Comparison of ENCODE assay signal across 20 cellular contexts in genomic region chr2:39313575-39313974, GRCh38.
A peak's percentile ranks its signal among the peaks of the same experiment; 100 is the strongest.
DNase-seq lines count a peak whose midpoint lies in the region; ATAC-seq, FAIRE-seq and TF ChIP-seq lines count a peak whose summit lies in the region.
"Had no signal": no experiment of that assay in that cellular context is flagged by ENCODE, and none has a peak within 500 bp of the region (broad histone marks: within the 10 kb centered on the region; RNA-seq: fewer than 3 reads in every experiment).

No MANE protein-coding gene starts in this region.

- peaks cover 22% of the 10 kb centered on the region for H3K36me3 ChIP-seq in astrocyte (ENCODE audit: insufficient read depth, low read length)
- peaks cover 21 to 63% of the 10 kb centered on the region in 2 experiments for H3K36me3 ChIP-seq in SK-N-SH (replicated peaks in 1 of 2; ENCODE audit: control insufficient read depth in 1 of 2, insufficient read depth in 2 of 2, low read length in 1 of 2)
- peaks cover 44% of the 10 kb centered on the region for H3K36me3 ChIP-seq in upper lobe of right lung
- H3K36me3 ChIP-seq: colonic mucosa had no signal

- TF ChIP-seq RAD21 in SK-N-SH (IDR thresholded peaks at IDR 0.05; ENCODE audit: low read length), result no peak

- no peak overlapping the region for H3K4me3 Mint-ChIP-seq in astrocyte (ENCODE audit: unreplicated experiment)
- H3K4me3 Mint-ChIP-seq: activated CD4-positive, alpha-beta memory T cell treated with anti-CD3 and anti-CD28 coated beads for 36 hours; activated T-cell treated with anti-CD3 and anti-CD28 coated beads, Interleukin-2, amount 50 U/mL, for 72 hours; stimulated activated naive B cell treated with anti-CD40 and anti-IgM and Interleukin-4, amounts not matched to agents 10 μg/mL and 1 μg/mL and 100 μg/mL, for 72 hours had no signal

- no peak for TF ChIP-seq EP300 in SK-N-SH (IDR thresholded peaks at IDR 0.05; ENCODE audit: borderline replicate concordance in 1 of 2, low read depth in 1 of 2, low read length in 1 of 2)

- peak overlapping the region; percentile 15 for H3K4me2 ChIP-seq in astrocyte (ENCODE audit: low read length)
- H3K4me2 ChIP-seq in SK-N-SH, result no peak overlapping the region

- no peak overlapping the region for H2AFZ ChIP-seq in astrocyte (ENCODE audit: low read depth, low read length)
- no peak overlapping the region for H2AFZ ChIP-seq in SK-N-SH (ENCODE audit: low read depth)

- peak overlapping the region; percentile 5 for H3K9ac ChIP-seq in astrocyte (ENCODE audit: low read length)
- no peak overlapping the region for H3K9ac ChIP-seq in SK-N-SH

- FAIRE-seq in H54 (lab: Jason Lieb, UNC) (peak; percentile 88), astrocyte (lab: Jason Lieb, UNC) (no peak)
- FAIRE-seq: G401.6 had no signal

- no peaks in the 10 kb centered on the region for H3K27me3 ChIP-seq in astrocyte (ENCODE audit: insufficient read depth, low read length)
- no peaks in the 10 kb centered on the region for H3K27me3 ChIP-seq in SK-N-SH (ENCODE audit: insufficient read depth)
- no peaks in the 10 kb centered on the region for H3K27me3 ChIP-seq in upper lobe of right lung
- H3K27me3 ChIP-seq: colonic mucosa, upper lobe of left lung had no signal

- peaks cover 11% of the 10 kb centered on the region for H3K36me3 Mint-ChIP-seq in astrocyte (ENCODE audit: low read depth, unreplicated experiment)

- POLR2A ChIA-PET in SK-N-SH (lab: Yijun Ruan, JAX), result no interaction called here

- H3K9me2 ChIP-seq in SK-N-SH, result no peaks in the 10 kb centered on the region

- TF ChIP-seq CTCF in astrocyte (IDR thresholded peaks at IDR 0.05; ENCODE audit: insufficient read depth, low read depth, low read length) (no peak), SK-N-SH (IDR thresholded peaks at IDR 0.05) (no peak), upper lobe of right lung (IDR thresholded peaks at IDR 0.05) (no peak)

- H3K79me2 ChIP-seq in astrocyte (ENCODE audit: insufficient read depth, low read length), result no peaks in the 10 kb centered on the region
- H3K79me2 ChIP-seq in SK-N-SH (ENCODE audit: insufficient read depth), result peaks cover 3% of the 10 kb centered on the region

- intact Hi-C loops in upper lobe of right lung (cut with DNase I), result no loop called here

- H3F3A ChIP-seq in SK-N-SH (replicated peaks; ENCODE audit: insufficient read depth), result peaks cover 9% of the 10 kb centered on the region

- WGBS in SK-N-SH (ENCODE audit: low lambda C conversion rate), result 87% methylated on average over 4 of the region's 4 CpGs

- ATAC-seq in upper lobe of right lung (no peak), GM19035 (IDR thresholded peaks at IDR 0.05; ENCODE audit: unreplicated experiment) (no peak)
- ATAC-seq: activated T-cell treated with anti-CD3 and anti-CD28 coated beads, Interleukin-2, amount 50 U/mL, for 72 hours; stimulated activated naive B cell treated with anti-CD40 and anti-IgM and Interleukin-4, amounts not matched to agents 10 μg/mL and 1 μg/mL and 100 μg/mL, for 72 hours had no signal

- peak overlapping the region; percentile 86 for H3K27ac Mint-ChIP-seq in astrocyte (ENCODE audit: unreplicated experiment)
- H3K27ac Mint-ChIP-seq: activated CD4-positive, alpha-beta memory T cell treated with anti-CD3 and anti-CD28 coated beads for 36 hours; activated T-cell treated with anti-CD3 and anti-CD28 coated beads, Interleukin-2, amount 50 U/mL, for 72 hours; stimulated activated naive B cell treated with anti-CD40 and anti-IgM and Interleukin-4, amounts not matched to agents 10 μg/mL and 1 μg/mL and 100 μg/mL, for 72 hours had no signal

- no peaks in the 10 kb centered on the region for H3K9me3 Mint-ChIP-seq in astrocyte (ENCODE audit: unreplicated experiment)
- H3K9me3 Mint-ChIP-seq: activated CD4-positive, alpha-beta memory T cell treated with anti-CD3 and anti-CD28 coated beads for 36 hours; activated T-cell treated with anti-CD3 and anti-CD28 coated beads, Interleukin-2, amount 50 U/mL, for 72 hours; stimulated activated naive B cell treated with anti-CD40 and anti-IgM and Interleukin-4, amounts not matched to agents 10 μg/mL and 1 μg/mL and 100 μg/mL, for 72 hours had no signal

- H3K4me1 ChIP-seq in astrocyte (ENCODE audit: insufficient read depth, low read length) (no peaks in the 10 kb centered on the region), SK-N-SH (ENCODE audit: control insufficient read depth in 1 of 2, insufficient read depth in 2 of 2, low read depth in 1 of 2, low read length in 1 of 2) (no peaks in the 10 kb centered on the region), upper lobe of right lung (no peaks in the 10 kb centered on the region)
- H3K4me1 ChIP-seq: colonic mucosa, upper lobe of left lung had no signal

- H3K27ac ChIP-seq in astrocyte (ENCODE audit: low read depth, low read length) (peak overlapping the region; percentile 27), SK-N-SH (ENCODE audit: low read depth in 2 of 2, low read length in 1 of 2) (no peak overlapping the region), upper lobe of right lung (no peak overlapping the region)
- H3K27ac ChIP-seq: colonic mucosa, HL-60, upper lobe of left lung had no signal

- no peak for TF ChIP-seq POLR2A in H54 (IDR thresholded peaks at IDR 0.05; ENCODE audit: low read depth, low read length)

- no peaks in the 10 kb centered on the region for H3K9me3 ChIP-seq in astrocyte (ENCODE audit: insufficient read depth, low read depth, low read length)
- no peaks in the 10 kb centered on the region for H3K9me3 ChIP-seq in SK-N-SH
- H3K9me3 ChIP-seq in upper lobe of right lung, result no peaks in the 10 kb centered on the region
- H3K9me3 ChIP-seq: colonic mucosa, upper lobe of left lung had no signal

- H3K4me3 ChIP-seq in astrocyte (ENCODE audit: insufficient read depth, low read depth, low read length) (no peak overlapping the region), SK-N-SH (ENCODE audit: low read depth in 2 of 2, low read length in 1 of 2) (no peak overlapping the region), upper lobe of right lung (no peak overlapping the region)
- H3K4me3 ChIP-seq: colonic mucosa, upper lobe of left lung had no signal

- peaks cover 11% of the 10 kb centered on the region for H3K4me1 Mint-ChIP-seq in astrocyte (ENCODE audit: low read depth, unreplicated experiment)

- DNase-seq in A172 (ENCODE audit: low spot score) (peak; percentile 70), H54 (ENCODE audit: insufficient read length, low spot score) (no peak), astrocyte (ENCODE audit: low read depth) (peak; percentile 78), glomerular visceral epithelial cell (ENCODE audit: extremely low spot score) (peak; percentile 29), SK-N-SH (no peak), upper lobe of right lung (no peak)
- no peak for DNase-seq in activated CD4-positive, alpha-beta T cell treated with anti-CD3 and anti-CD28 coated beads, Interleukin-2, amount 50 U/mL, for 48 hours
- DNase-seq: activated CD4-positive, alpha-beta memory T cell treated with anti-CD3 and anti-CD28 coated beads for 36 hours; activated T-cell treated with anti-CD3 and anti-CD28 coated beads, Interleukin-2, amount 50 U/mL, for 72 hours; colonic mucosa; midbrain; NCI-H187; NCI-H510A; occipital lobe; OCI-M1; stimulated activated naive B cell treated with anti-CD40 and anti-IgM and Interleukin-4, amounts not matched to agents 10 μg/mL and 1 μg/mL and 100 μg/mL, for 72 hours; upper lobe of left lung had no signal

- no peaks in the 10 kb centered on the region for H3K27me3 Mint-ChIP-seq in astrocyte (ENCODE audit: low read depth, unreplicated experiment)
- H3K27me3 Mint-ChIP-seq: activated CD4-positive, alpha-beta memory T cell treated with anti-CD3 and anti-CD28 coated beads for 36 hours; stimulated activated naive B cell treated with anti-CD40 and anti-IgM and Interleukin-4, amounts not matched to agents 10 μg/mL and 1 μg/mL and 100 μg/mL, for 72 hours had no signal

- CTCF ChIA-PET in SK-N-SH (lab: Yijun Ruan, JAX), result interaction anchor here (0.6 to 1.3 kb wide), 3 partner anchors 13 to 419 kb away, joined by 3 read pairs; no protein-coding TSS in a partner anchor

- no peaks in the 10 kb centered on the region for H4K20me1 ChIP-seq in astrocyte (ENCODE audit: insufficient read depth, low read length)
- no peaks in the 10 kb centered on the region for H4K20me1 ChIP-seq in SK-N-SH (ENCODE audit: insufficient read depth)

TF ChIP-seq in SK-N-SH, 30 proteins besides CTCF, POLR2A, EP300 and RAD21:
- TF ChIP-seq TAF1 (IDR thresholded peaks at IDR 0.05; ENCODE audit: borderline replicate concordance, low read depth, low read length), result no peak

Comparison
In these comparisons a context has a peak if more than half of its experiments do, and no peak if none do; other contexts are left out.
1. DNase-seq: peak in A172 (single experiment), astrocyte (single experiment) and glomerular visceral epithelial cell (single experiment); none in H54 (single experiment), SK-N-SH (single experiment), upper lobe of right lung (single experiment) and activated CD4-positive, alpha-beta T cell treated with anti-CD3 and anti-CD28 coated beads, Interleukin-2, amount 50 U/mL, for 48 hours (0 of 2).